7 cellular contexts compared by ENCODE assay signal in the genomic region with DNA sequence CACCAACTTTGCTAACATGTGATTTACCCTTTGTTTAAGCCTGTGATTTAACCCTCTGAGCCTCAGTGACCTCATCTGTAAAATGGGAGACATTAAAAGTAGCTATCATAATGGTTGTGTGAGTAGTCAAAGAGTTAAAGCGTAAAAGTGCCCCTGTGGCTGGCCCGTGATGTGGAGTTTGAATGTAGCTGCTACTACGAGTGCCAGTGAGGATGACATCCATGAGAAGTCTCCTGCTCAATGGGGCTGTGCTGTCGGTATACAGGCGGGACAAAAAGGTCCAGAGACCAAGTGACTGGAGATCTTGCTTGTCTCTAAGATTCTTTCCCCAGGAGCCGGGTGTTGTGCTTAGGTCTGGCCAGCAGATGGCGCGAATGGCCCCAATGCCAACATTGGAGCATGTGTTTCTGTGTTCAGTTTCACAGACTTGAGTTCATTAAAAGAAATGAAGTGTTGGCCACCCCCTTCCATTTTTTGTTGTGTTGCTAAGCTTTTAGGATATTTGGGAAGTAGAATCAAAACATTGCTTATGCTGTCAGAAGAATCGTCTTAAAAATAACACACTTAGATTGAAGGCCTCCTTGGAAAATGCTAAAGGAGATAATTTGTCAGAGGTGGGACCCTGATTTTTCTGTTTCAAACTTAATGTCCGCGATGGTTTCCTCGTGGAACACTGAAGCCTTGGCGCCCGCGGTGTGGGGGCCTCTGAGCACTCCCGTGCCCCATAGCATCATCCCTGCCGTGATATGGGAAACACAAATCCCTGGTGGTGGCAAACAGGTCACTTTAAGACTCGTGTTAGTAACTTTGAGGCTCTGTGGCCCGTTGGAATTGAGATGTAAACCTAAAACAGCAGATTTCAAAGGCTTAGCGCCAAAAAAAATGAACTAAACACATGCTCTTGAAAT. TPM values are rescaled to one million over a fixed set of nuclear protein-coding genes. Genes with fewer than 3 reads are reported as not detected.
DNase-seq lines count a peak whose midpoint lies in the region; ATAC-seq and TF ChIP-seq lines count a peak whose summit lies in the region.

No MANE protein-coding gene starts in this region.

- H3K4me3 ChIP-seq in GM06990 (replicated peaks; ENCODE audit: low read depth, low read length) (no peak overlapping the region), SJSA1 (no peak overlapping the region), gastroesophageal sphincter (no peak overlapping the region), transverse colon (no peak overlapping the region)

- TF ChIP-seq EP300 in gastroesophageal sphincter (IDR thresholded peaks at IDR 0.05) (no peak), transverse colon (IDR thresholded peaks at IDR 0.05; ENCODE audit: low read depth) (no peak)

- H3K9me3 Mint-ChIP-seq in osteocyte (ENCODE audit: unreplicated experiment), result no peaks in the 10 kb centered on the region

- peak; percentile 60 for ATAC-seq in gastroesophageal sphincter

- H3K4me1 ChIP-seq in SJSA1 (replicated peaks) (no peaks in the 10 kb centered on the region), gastroesophageal sphincter (peaks cover 0 to 9% (median 0%) of the 10 kb centered on the region in 3 donors), transverse colon (peaks cover 5 to 36% (median 31%) of the 10 kb centered on the region in 4 donors)

- no peak overlapping the region for H3K4me3 Mint-ChIP-seq in osteocyte (ENCODE audit: unreplicated experiment)

- TF ChIP-seq CTCF in GM06990 (IDR thresholded peaks at IDR 0.05; ENCODE audit: insufficient read depth, low read length, poor library complexity, severe bottlenecking), result peak; percentile 89
- peak in 3 of 4 experiments; percentile 92 to 95 (median 94) for TF ChIP-seq CTCF in gastroesophageal sphincter (IDR thresholded peaks at IDR 0.05)
- TF ChIP-seq CTCF in osteocyte (IDR thresholded peaks at IDR 0.05), result peak; percentile 93
- peak; percentile 91 to 97 (median 93) for TF ChIP-seq CTCF in transverse colon (IDR thresholded peaks at IDR 0.05)

- H3K27me3 Mint-ChIP-seq in osteocyte (ENCODE audit: unreplicated experiment), result no peaks in the 10 kb centered on the region

- H3K36me3 ChIP-seq in GM06990 (ENCODE audit: control insufficient read depth, insufficient read depth, low read length) (peaks cover 16% of the 10 kb centered on the region), SJSA1 (peaks cover 13% of the 10 kb centered on the region), gastroesophageal sphincter (peaks cover 0 to 59% of the 10 kb centered on the region in 2 donors), transverse colon (peaks cover 0 to 15% (median 5%) of the 10 kb centered on the region in 4 donors)

- in situ Hi-C loops in transverse colon (cut with MboI; ENCODE audit: low pct_ligation_motif_present in 1 of 4, low pct_unique_long_range_greater_than_20kb in 1 of 4, low sequenced_read_pairs in 3 of 4), result loop anchor here (10.0 to 25.0 kb wide), 4 partner anchors 113 to 830 kb away; a partner anchor contains a TSS

- H3K27ac ChIP-seq in SJSA1, result no peak overlapping the region
- H3K27ac ChIP-seq in gastroesophageal sphincter, result peak overlapping the region in 2 of 4 donors; percentile 50 to 55
- H3K27ac ChIP-seq in transverse colon, result peak overlapping the region in 1 of 4 donors; percentile 0

- 27 to 43% methylated on average over 11 to 15 of the region's 20 CpGs for WGBS in gastroesophageal sphincter (ENCODE audit: low coverage in 1 of 2), 2 donors
- WGBS in transverse colon (ENCODE audit: low coverage in 1 of 2), 2 donors, result 46 to 49% methylated on average over 6 to 20 of the region's 20 CpGs

- H3K4me1 Mint-ChIP-seq in osteocyte (ENCODE audit: unreplicated experiment), result no peaks in the 10 kb centered on the region

- peaks cover 10% of the 10 kb centered on the region for H3K36me3 Mint-ChIP-seq in osteocyte (ENCODE audit: unreplicated experiment)

- no peaks in the 10 kb centered on the region for H3K27me3 ChIP-seq in GM06990 (replicated peaks; ENCODE audit: control insufficient read depth, insufficient read depth, low read length)
- no peaks in the 10 kb centered on the region for H3K27me3 ChIP-seq in SJSA1 (replicated peaks)
- no peaks in the 10 kb centered on the region for H3K27me3 ChIP-seq in gastroesophageal sphincter
- no peaks in the 10 kb centered on the region for H3K27me3 ChIP-seq in transverse colon

- H3K9me3 ChIP-seq in SJSA1 (replicated peaks) (no peaks in the 10 kb centered on the region), gastroesophageal sphincter (no peaks in the 10 kb centered on the region), transverse colon (no peaks in the 10 kb centered on the region)

- DNase-seq in GM06990 (ENCODE audit: extremely low read depth, insufficient read length) (peak; percentile 51), KG1 (lab: John Stamatoyannopoulos, UW) (peak; percentile 71), SJSA1 (ENCODE audit: low read depth in 1 of 2, low spot score in 2 of 2) (peak; percentile 69 to 75), activated gamma-delta T cell (lab: John Stamatoyannopoulos, UW) (peak; percentile 28), osteocyte (ENCODE audit: extremely low spot score, unreplicated experiment) (peak; percentile 92), transverse colon (peak; percentile 90)

- intact Hi-C loops in transverse colon (cut with DNase I; ENCODE audit: low total_unique reads), result loop anchor here (1.0 kb wide), 1 partner anchor 113 kb away; no protein-coding TSS in a partner anchor

- no peak overlapping the region for H3K27ac Mint-ChIP-seq in osteocyte (ENCODE audit: unreplicated experiment)

- TF ChIP-seq POLR2A in gastroesophageal sphincter (IDR thresholded peaks at IDR 0.05), result no peak
- TF ChIP-seq POLR2A in transverse colon (IDR thresholded peaks at IDR 0.05), result no peak

RNA-seq across cellular contexts. Expression of a gene that starts 9.3 kb away (rescaled TPM):
- 14.1 and 20.8 TPM in 2 replicates for total RNA-seq in SJSA1 (2014; rRNA removed; shearing (Covaris generic))
- 100 to 1,000 TPM in 2 of 4 donors, 10 to 100 TPM in 2; 50.9 to 190 (median 106) TPM for total RNA-seq in gastroesophageal sphincter
- 17.8 and 18.8 TPM in 2 replicates for total RNA-seq in osteocyte
- total RNA-seq in transverse colon, result 10 to 100 TPM; 26.5 to 37.4 (median 30.4) TPM

RNA-seq across cellular contexts. Expression of a gene that starts 30.8 kb away (rescaled TPM):
- total RNA-seq in SJSA1 (2014; rRNA removed; shearing (Covaris generic)), result 67.2 and 99.7 TPM in 2 replicates
- 10 to 100 TPM; 16.5 to 30.4 (median 25.1) TPM for total RNA-seq in gastroesophageal sphincter
- 24.3 and 24.7 TPM in 2 replicates for total RNA-seq in osteocyte
- 10 to 100 TPM in 3 of 4 donors, 1 to 10 TPM in 1; 5.6 to 29.9 (median 15.2) TPM for total RNA-seq in transverse colon

RNA-seq across cellular contexts. Expression of a gene that starts 52.2 kb away (rescaled TPM):
- not detected in 2 replicates for total RNA-seq in SJSA1 (2014; rRNA removed; shearing (Covaris generic))
- total RNA-seq in gastroesophageal sphincter (not detected), osteocyte (not detected in 2 replicates), transverse colon (not detected)

Comparison
In these comparisons a context has a peak if more than half of its experiments do, and no peak if none do; other contexts are left out.
1. DNase-seq: peak in every context shown above with its lines; median percentile 92 in osteocyte; 90 in transverse colon; 72 in SJSA1; 71 in KG1; 51 in GM06990; 28 in activated gamma-delta T cell.